Comparison of ENCODE assay signal across 8 cellular contexts in genomic region chr10:14325325-14325955, GRCh38. TPM values are rescaled to one million over a fixed set of nuclear protein-coding genes. Genes with fewer than 3 reads are reported as not detected.
DNase-seq lines count a peak whose midpoint lies in the region; ATAC-seq and TF ChIP-seq lines count a peak whose summit lies in the region.

No MANE protein-coding gene starts in this region.

- TF ChIP-seq CTCF in AG04450 (IDR thresholded peaks at IDR 0.05; ENCODE audit: low read depth, low read length) (peak; percentile 44), HFFc6 (IDR thresholded peaks at IDR 0.05) (peak; percentile 76), osteocyte (IDR thresholded peaks at IDR 0.05) (peak; percentile 34)

- no peaks in the 10 kb centered on the region for H3K4me1 Mint-ChIP-seq in HFFc6 (ENCODE audit: low read depth)
- H3K4me1 Mint-ChIP-seq in osteocyte (ENCODE audit: unreplicated experiment), result peaks cover 11% of the 10 kb centered on the region

- CTCF ChIA-PET in AG04450 (lab: Charles Lee), result interaction anchor here (0.6 to 1.1 kb wide), 2 partner anchors 21 to 24 kb away, joined by 3 read pairs; no protein-coding TSS in a partner anchor

- H3K27me3 Mint-ChIP-seq in HFFc6 (ENCODE audit: insufficient read depth) (peaks cover 30% of the 10 kb centered on the region), osteocyte (ENCODE audit: unreplicated experiment) (no peaks in the 10 kb centered on the region)

- H3K36me3 Mint-ChIP-seq in HFFc6 (ENCODE audit: low read depth) (no peaks in the 10 kb centered on the region), osteocyte (ENCODE audit: unreplicated experiment) (peaks cover 2% of the 10 kb centered on the region)

- H3K4me3 Mint-ChIP-seq in HFFc6, result no peak overlapping the region
- H3K4me3 Mint-ChIP-seq in osteocyte (ENCODE audit: unreplicated experiment), result no peak overlapping the region

- POLR2A ChIA-PET in AG04450 (lab: Yijun Ruan, JAX), result no interaction called here

- no peaks in the 10 kb centered on the region for H3K9me3 ChIP-seq in AG04450 (ENCODE audit: control insufficient read depth, insufficient read depth, low read length)

- no peak for ATAC-seq in HG03457 (IDR thresholded peaks at IDR 0.05; ENCODE audit: unreplicated experiment)
- ATAC-seq in HG03025 (IDR thresholded peaks at IDR 0.05; ENCODE audit: low FRiP score, unreplicated experiment), result no peak
- no peak for ATAC-seq in HG03521 (IDR thresholded peaks at IDR 0.05; ENCODE audit: unreplicated experiment)

- peaks cover 25% of the 10 kb centered on the region for H3K27me3 ChIP-seq in AG04450 (ENCODE audit: control insufficient read depth, insufficient read depth, low read length)

- H3K4me3 ChIP-seq in AG04450 (ENCODE audit: low read depth, low read length), result no peak overlapping the region

- no peaks in the 10 kb centered on the region for H3K9me3 Mint-ChIP-seq in HFFc6
- no peaks in the 10 kb centered on the region for H3K9me3 Mint-ChIP-seq in osteocyte (ENCODE audit: unreplicated experiment)

- DNase-seq in AG04450 (ENCODE audit: low read depth, low spot score) (no peak), HFFc6 (no peak), osteocyte (ENCODE audit: extremely low spot score, unreplicated experiment) (no peak)
- peak; percentile 14 for DNase-seq in activated CD4-positive, CD25-positive, alpha-beta regulatory T cell treated with anti-CD3 and anti-CD28 coated beads, Interleukin-2, amount 50 U/mL, for 16 hours (ENCODE audit: low read depth, low spot score)
- DNase-seq in effector CD4-positive, alpha-beta T cell, result peak; percentile 19

- H3K27ac Mint-ChIP-seq in HFFc6 (no peak overlapping the region), osteocyte (ENCODE audit: unreplicated experiment) (no peak overlapping the region)

- no peak overlapping the region for H3K27ac ChIP-seq in AG04450 (ENCODE audit: low read depth, low read length)

RNA-seq across cellular contexts. Expression of gene FRMD4A, which starts 5.3 kb away (rescaled TPM):
- 45.7 and 47.9 TPM in 2 replicates for polyA plus RNA-seq in AG04450 (2011; rRNA removed)
- 128 and 154 TPM in 2 replicates for polyA minus RNA-seq in AG04450 (2011; rRNA and poly(A)+ RNA removed)
- 100 to 1,000 TPM in 2 of 6 experiments, 10 to 100 TPM in 4; 76.7 to 117 (median 92.3) TPM for total RNA-seq in HFFc6 (2021; fragmentation: NEBNext Ultra II Directional; extraction: Animal tissue kit (Norgen Biotek cat#: 25700))
- total RNA-seq in osteocyte, result 236 and 267 TPM in 2 replicates

Comparison
In these comparisons a context has a peak if more than half of its experiments do, and no peak if none do; other contexts are left out.
1. DNase-seq: peak in activated CD4-positive, CD25-positive, alpha-beta regulatory T cell treated with anti-CD3 and anti-CD28 coated beads, Interleukin-2, amount 50 U/mL, for 16 hours (single experiment) and effector CD4-positive, alpha-beta T cell (single experiment); none in AG04450 (single experiment), HFFc6 (single experiment) and osteocyte (single experiment).
2. Peak in every context shown above with its lines, with median percentiles within 50 percentile points of each other: CTCF ChIP-seq.